In genomic region chr18:45207328-45207727, GRCh38 we compare ENCODE assay signal across 9 cellular contexts.
"Had no signal": no experiment of that assay in that cellular context is flagged by ENCODE, and none has a peak within 500 bp of the region (broad histone marks: within the 10 kb centered on the region; RNA-seq: fewer than 3 reads in every experiment).

No MANE protein-coding gene starts in this region.

- H3K4me3 ChIP-seq: GM23248, HAP-1, K562 had no signal

- H3K36me3 ChIP-seq: HAP-1 had no signal

- FAIRE-seq: K562 had no signal

- H2AFZ ChIP-seq: GM23248 had no signal

- H3K4me1 ChIP-seq: HAP-1 had no signal

- H3K27ac ChIP-seq: GM23248, HL-60 had no signal

- ATAC-seq: HCT116, K562 had no signal

- H3K9ac ChIP-seq: GM23248 had no signal

- H3K9me3 ChIP-seq: HAP-1 had no signal

- DNase-seq: GM23248, GOT3, H7, IMR-90, KG1 had no signal
